32 cellular contexts compared by ENCODE assay signal in the genomic region with DNA sequence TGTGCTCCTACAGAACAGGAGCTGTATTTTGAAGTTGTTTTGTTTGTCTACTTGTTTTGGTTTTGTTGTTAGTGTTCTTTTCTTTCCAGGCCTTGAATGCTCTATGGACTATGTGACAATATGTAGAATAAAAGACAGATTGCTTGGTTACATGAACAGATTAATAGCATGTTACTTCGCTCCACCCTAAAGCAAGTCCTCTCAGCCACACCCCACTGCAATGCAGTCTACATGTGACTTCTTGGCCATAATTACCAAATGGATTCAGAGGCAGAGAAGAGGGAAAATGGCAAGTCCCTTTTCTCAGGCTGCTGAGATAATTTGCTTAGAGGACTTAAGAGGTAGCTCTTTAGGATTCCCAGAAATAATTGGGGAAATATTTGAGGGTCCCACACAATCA.
"Had no signal": no experiment of that assay in that cellular context is flagged by ENCODE, and none has a peak within 500 bp of the region (broad histone marks: within the 10 kb centered on the region; RNA-seq: fewer than 3 reads in every experiment).

No MANE protein-coding gene starts in this region.

- H3K27me3 ChIP-seq: adrenal gland, body of pancreas, cardiac muscle cell, colonic mucosa had no signal

- H3K36me3 Mint-ChIP-seq: activated CD8-positive, alpha-beta memory T cell treated with anti-CD3 and anti-CD28 coated beads, Interleukin-2, amount 10 ng/mL, durations not matched to agents 7 days and 5 days; activated naive CD4-positive, alpha-beta T cell treated with anti-CD3 and anti-CD28 coated beads, Interleukin-2, amount 50 U/mL, for 24 hours; activated naive CD8-positive, alpha-beta T cell treated with anti-CD3 and anti-CD28 coated beads for 36 hours had no signal

- FAIRE-seq: endometrium, endothelial cell of umbilical vein, frontal cortex had no signal

- H3K9me3 ChIP-seq: adrenal gland, body of pancreas, colonic mucosa had no signal

- H3K27ac ChIP-seq: adrenal gland, body of pancreas, cardiac muscle cell, colonic mucosa, epithelial cell of prostate had no signal

- H3K9me3 Mint-ChIP-seq: activated CD4-positive, alpha-beta T cell treated with anti-CD3 and anti-CD28 coated beads, Interleukin-2, amount 10 ng/mL, durations not matched to agents 7 days and 5 days; activated naive CD4-positive, alpha-beta T cell treated with anti-CD3 and anti-CD28 coated beads for 36 hours; activated naive CD4-positive, alpha-beta T cell treated with anti-CD3 and anti-CD28 coated beads, Interleukin-2, amount 50 U/mL, for 24 hours; activated naive CD8-positive, alpha-beta T cell treated with anti-CD3 and anti-CD28 coated beads for 36 hours; activated naive CD8-positive, alpha-beta T cell treated with anti-CD3 and anti-CD28 coated beads, Interleukin-2, amount 50 U/mL, for 24 hours; activated T-helper 1 cell treated with anti-CD3 and anti-CD28 coated beads, Interleukin-12 subunit alpha, Interleukin-12 subunit beta, Interleukin-2, Interleukin-4 antibody, amounts not matched to agents 30 ng/mL and 10 ng/mL and 1 ng/mL, durations not matched to agents 14 hours and 24 hours and 36 hours; activated T-helper 2 cell treated with anti-CD3 and anti-CD28 coated beads, Interferon-gamma antibody, Interleukin-2, Interleukin-4, amounts not matched to agents 10 μg/mL and 5 μg/mL and 100 μg/mL, durations not matched to agents 14 hours and 24 hours and 36 hours had no signal

- H3K4me3 Mint-ChIP-seq: activated CD4-positive, alpha-beta T cell treated with anti-CD3 and anti-CD28 coated beads, Interleukin-2, amount 10 ng/mL, durations not matched to agents 7 days and 5 days; activated CD8-positive, alpha-beta memory T cell treated with anti-CD3 and anti-CD28 coated beads, Interleukin-2, amount 10 ng/mL, durations not matched to agents 7 days and 5 days; activated CD8-positive, alpha-beta T cell treated with anti-CD3 and anti-CD28 coated beads, Interleukin-2, amount 10 ng/mL, durations not matched to agents 7 days and 5 days; activated naive CD4-positive, alpha-beta T cell treated with anti-CD3 and anti-CD28 coated beads for 36 hours; activated naive CD4-positive, alpha-beta T cell treated with anti-CD3 and anti-CD28 coated beads, Interleukin-2, amount 50 U/mL, for 24 hours; activated naive CD8-positive, alpha-beta T cell treated with anti-CD3 and anti-CD28 coated beads for 36 hours; activated naive CD8-positive, alpha-beta T cell treated with anti-CD3 and anti-CD28 coated beads, Interleukin-2, amount 50 U/mL, for 24 hours; activated T-helper 1 cell treated with anti-CD3 and anti-CD28 coated beads, Interleukin-12 subunit alpha, Interleukin-12 subunit beta, Interleukin-2, Interleukin-4 antibody, amounts not matched to agents 30 ng/mL and 10 ng/mL and 1 ng/mL, durations not matched to agents 14 hours and 24 hours and 36 hours had no signal

- DNase-seq: activated CD4-positive, alpha-beta T cell treated with anti-CD3 and anti-CD28 coated beads for 4 hours; activated CD4-positive, alpha-beta T cell treated with anti-CD3 and anti-CD28 coated beads, Interleukin-2, amount 10 ng/mL, durations not matched to agents 7 days and 5 days; activated CD4-positive, alpha-beta T cell treated with anti-CD3 and anti-CD28 coated beads, Interleukin-2, amount 50 U/mL, for 4 hours; activated CD4-positive, CD25-positive, alpha-beta regulatory T cell; activated CD4-positive, CD25-positive, alpha-beta regulatory T cell treated with anti-CD3 and anti-CD28 coated beads, Interleukin-2, amount 50 U/mL, for 72 hours; activated CD8-positive, alpha-beta memory T cell treated with anti-CD3 and anti-CD28 coated beads, Interleukin-2, amount 10 ng/mL, durations not matched to agents 7 days and 5 days; activated CD8-positive, alpha-beta memory T cell treated with anti-CD3 and anti-CD28 coated beads, Interleukin-2, amount 50 U/mL, for 4 hours; activated CD8-positive, alpha-beta T cell treated with anti-CD3 and anti-CD28 coated beads, Interleukin-2, amount 10 ng/mL, durations not matched to agents 7 days and 5 days; activated effector memory CD4-positive, alpha-beta T cell treated with anti-CD3 and anti-CD28 coated beads, Interleukin-2, amount 50 U/mL, for 16 hours; activated naive CD4-positive, alpha-beta T cell treated with anti-CD3 and anti-CD28 coated beads for 36 hours; activated naive CD8-positive, alpha-beta T cell treated with anti-CD3 and anti-CD28 coated beads for 36 hours; activated naive CD8-positive, alpha-beta T cell treated with anti-CD3 and anti-CD28 coated beads, Interleukin-2, amount 50 U/mL, for 24 hours; activated T-cell treated with anti-CD3 and anti-CD28 coated beads, Interleukin-2, amount 50 U/mL, for 1 hour; activated T-cell treated with anti-CD3 and anti-CD28 coated beads, Interleukin-2, amount 50 U/mL, for 48 hours; adrenal gland; amygdala; aorta; body of pancreas; central memory CD4-positive, alpha-beta T cell; cerebellar nuclear complex; colonic mucosa; effector CD8-positive, alpha-beta T cell; foreskin fibroblast; T-helper 2 cell had no signal

- H3K4me1 Mint-ChIP-seq: activated CD4-positive, alpha-beta T cell treated with anti-CD3 and anti-CD28 coated beads, Interleukin-2, amount 10 ng/mL, durations not matched to agents 7 days and 5 days; activated CD8-positive, alpha-beta memory T cell treated with anti-CD3 and anti-CD28 coated beads, Interleukin-2, amount 10 ng/mL, durations not matched to agents 7 days and 5 days; activated naive CD4-positive, alpha-beta T cell treated with anti-CD3 and anti-CD28 coated beads, Interleukin-2, amount 50 U/mL, for 24 hours; activated naive CD8-positive, alpha-beta T cell treated with anti-CD3 and anti-CD28 coated beads for 36 hours; activated naive CD8-positive, alpha-beta T cell treated with anti-CD3 and anti-CD28 coated beads, Interleukin-2, amount 50 U/mL, for 24 hours had no signal

- H3K27ac Mint-ChIP-seq: activated CD4-positive, alpha-beta T cell treated with anti-CD3 and anti-CD28 coated beads, Interleukin-2, amount 10 ng/mL, durations not matched to agents 7 days and 5 days; activated CD8-positive, alpha-beta memory T cell treated with anti-CD3 and anti-CD28 coated beads, Interleukin-2, amount 10 ng/mL, durations not matched to agents 7 days and 5 days; activated CD8-positive, alpha-beta T cell treated with anti-CD3 and anti-CD28 coated beads, Interleukin-2, amount 10 ng/mL, durations not matched to agents 7 days and 5 days; activated naive CD4-positive, alpha-beta T cell treated with anti-CD3 and anti-CD28 coated beads for 36 hours; activated naive CD4-positive, alpha-beta T cell treated with anti-CD3 and anti-CD28 coated beads, Interleukin-2, amount 50 U/mL, for 24 hours; activated naive CD8-positive, alpha-beta T cell treated with anti-CD3 and anti-CD28 coated beads for 36 hours; activated naive CD8-positive, alpha-beta T cell treated with anti-CD3 and anti-CD28 coated beads, Interleukin-2, amount 50 U/mL, for 24 hours; activated T-helper 1 cell treated with anti-CD3 and anti-CD28 coated beads, Interleukin-12 subunit alpha, Interleukin-12 subunit beta, Interleukin-2, Interleukin-4 antibody, amounts not matched to agents 30 ng/mL and 10 ng/mL and 1 ng/mL, durations not matched to agents 14 hours and 24 hours and 36 hours; activated T-helper 2 cell treated with anti-CD3 and anti-CD28 coated beads, Interferon-gamma antibody, Interleukin-2, Interleukin-4, amounts not matched to agents 10 μg/mL and 5 μg/mL and 100 μg/mL, durations not matched to agents 14 hours and 24 hours and 36 hours had no signal

- H3K4me1 ChIP-seq: body of pancreas, colonic mucosa had no signal

- ATAC-seq: activated CD8-positive, alpha-beta memory T cell treated with anti-CD3 and anti-CD28 coated beads, Interleukin-2, amount 10 ng/mL, durations not matched to agents 7 days and 5 days; activated CD8-positive, alpha-beta T cell treated with anti-CD3 and anti-CD28 coated beads, Interleukin-2, amount 10 ng/mL, durations not matched to agents 7 days and 5 days; activated naive CD8-positive, alpha-beta T cell treated with anti-CD3 and anti-CD28 coated beads, Interleukin-2, amount 50 U/mL, for 24 hours; body of pancreas had no signal

- H3K4me3 ChIP-seq: adrenal gland, body of pancreas, cardiac muscle cell, colonic mucosa had no signal

- H3K36me3 ChIP-seq: adrenal gland, cardiac muscle cell, colonic mucosa had no signal
